ENCODE assay signal across 15 cellular contexts in the genomic region with DNA sequence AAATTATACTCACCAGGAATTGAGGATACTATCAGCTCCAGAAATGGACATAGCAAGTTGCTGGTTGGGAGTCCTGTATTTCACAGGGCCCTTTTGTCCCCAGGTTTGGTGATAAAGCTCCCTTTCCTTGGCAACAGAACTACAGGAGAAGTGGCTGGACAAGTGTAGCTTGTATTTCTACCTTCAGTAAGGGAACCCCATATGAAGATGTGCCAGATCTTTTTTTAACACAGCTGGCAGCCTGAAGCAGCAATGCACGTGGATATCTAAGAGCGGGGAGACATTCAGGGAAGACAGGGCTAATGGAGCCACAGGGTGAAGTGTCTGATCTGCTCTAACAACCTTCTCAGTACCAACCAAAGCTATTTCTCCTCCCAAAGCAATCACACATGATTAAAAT.
DNase-seq lines count a peak whose midpoint lies in the region; ATAC-seq and TF ChIP-seq lines count a peak whose summit lies in the region.
"Had no signal": no experiment of that assay in that cellular context is flagged by ENCODE, and none has a peak within 500 bp of the region (broad histone marks: within the 10 kb centered on the region; RNA-seq: fewer than 3 reads in every experiment).

No MANE protein-coding gene starts in this region.

- intact Hi-C loops in Right ventricle myocardium superior (cut with DNase I) = no loop called here
- intact Hi-C loops in PC-3 (cut with micrococcal nuclease) = no loop called here

- no peaks in the 10 kb centered on the region for H3K27me3 ChIP-seq in right atrium auricular region
- H3K27me3 ChIP-seq in PC-3 (ENCODE audit: low read length) = no peaks in the 10 kb centered on the region
- H3K27me3 ChIP-seq: BE2C had no signal

- TF ChIP-seq CTCF in right atrium auricular region (IDR thresholded peaks at IDR 0.05) (no peak), epithelial cell of esophagus (IDR thresholded peaks at IDR 0.05; ENCODE audit: insufficient read depth, low read depth, low read length, missing control alignments) (no peak), PC-3 (conservative IDR thresholded peaks at IDR 0.05; ENCODE audit: low read depth, low read length) (no peak)

- DNase-seq in Right ventricle myocardium superior (no peak), right atrium auricular region (ENCODE audit: low spot score) (no peak), NCI-H2029 treated with DMSO at 0.1 percent for 48 hours (lab: John Stamatoyannopoulos, UW) (peak; percentile 58), epithelial cell of esophagus (ENCODE audit: low read depth) (peak; percentile 10), PC-3 (no peak), NCI-H524 treated with DMSO at 0.1 percent for 48 hours (lab: John Stamatoyannopoulos, UW) (no peak)
- DNase-seq: BE2C; CD8-positive, alpha-beta T cell; DMS153; DMS79 treated with DMSO at 0.1 percent for 48 hours; EL; H7 had no signal

- CTCF ChIA-PET in PC-3 (lab: Charles Lee) = interaction anchor here (0.5 kb wide), 1 partner anchor 139 kb away, joined by 4 read pairs; no protein-coding TSS in a partner anchor

- ATAC-seq in Right ventricle myocardium superior (ENCODE audit: poor library complexity) = peak; percentile 67
- no peak for ATAC-seq in PC-3
- ATAC-seq in HG03280 (IDR thresholded peaks at IDR 0.05; ENCODE audit: unreplicated experiment) = no peak
- ATAC-seq: A549; CD8-positive, alpha-beta T cell; GM23338 had no signal

- H3K36me3 ChIP-seq in right atrium auricular region (no peaks in the 10 kb centered on the region), PC-3 (ENCODE audit: low read depth, low read length) (no peaks in the 10 kb centered on the region)
- H3K36me3 ChIP-seq: BE2C had no signal

- no peak overlapping the region for H3K4me2 ChIP-seq in PC-3 (ENCODE audit: low read length)
- H3K4me2 ChIP-seq: A549, GM23338 had no signal

- H3K9me2 ChIP-seq in PC-3 (replicated peaks; ENCODE audit: low read length) = no peaks in the 10 kb centered on the region

- H3K9me3 ChIP-seq in right atrium auricular region = no peaks in the 10 kb centered on the region
- H3K9me3 ChIP-seq in PC-3 (ENCODE audit: low read length) = no peaks in the 10 kb centered on the region
- H3K9me3 ChIP-seq: A549, BE2C had no signal

- H3K79me2 ChIP-seq in PC-3 (ENCODE audit: low read length) = no peaks in the 10 kb centered on the region

- H3K4me1 ChIP-seq in right atrium auricular region (no peaks in the 10 kb centered on the region), PC-3 (ENCODE audit: insufficient read depth, low read length) (peaks cover 24% of the 10 kb centered on the region)
- H3K4me1 ChIP-seq: BE2C had no signal

- no peaks in the 10 kb centered on the region for H4K20me1 ChIP-seq in PC-3 (ENCODE audit: low read length)

- H3K4me3 ChIP-seq in right atrium auricular region = no peak overlapping the region
- no peak overlapping the region for H3K4me3 ChIP-seq in epithelial cell of esophagus (ENCODE audit: low read length)
- H3K4me3 ChIP-seq in PC-3 (ENCODE audit: low read length) = no peak overlapping the region
- H3K4me3 ChIP-seq: A549, GM23338 had no signal

- no TSS peak for BruUV-seq in PC-3 (replicated peaks; lab: Mats Ljungman, UMichigan)

- H3F3A ChIP-seq in PC-3 (ENCODE audit: low read length, unreplicated experiment) = no peaks in the 10 kb centered on the region

- POLR2A ChIA-PET in PC-3 (lab: Charles Lee; ENCODE audit: unreplicated experiment) = no interaction called here

- H3K27ac ChIP-seq in right atrium auricular region (no peak overlapping the region), PC-3 (ENCODE audit: low read length) (no peak overlapping the region)

- no peak overlapping the region for H2AFZ ChIP-seq in PC-3 (ENCODE audit: low read length)
- H2AFZ ChIP-seq: GM23338 had no signal

- no peak overlapping the region for H3K9ac ChIP-seq in PC-3 (ENCODE audit: low read length)

Comparison
In these comparisons a context has a peak if more than half of its experiments do, and no peak if none do; other contexts are left out.
1. DNase-seq: peak in NCI-H2029 treated with DMSO at 0.1 percent for 48 hours (single experiment) and epithelial cell of esophagus (single experiment); none in Right ventricle myocardium superior (single experiment), right atrium auricular region (single experiment), PC-3 (single experiment) and NCI-H524 treated with DMSO at 0.1 percent for 48 hours (single experiment).